ENCODE assay signal across 8 cellular contexts in the genomic region with DNA sequence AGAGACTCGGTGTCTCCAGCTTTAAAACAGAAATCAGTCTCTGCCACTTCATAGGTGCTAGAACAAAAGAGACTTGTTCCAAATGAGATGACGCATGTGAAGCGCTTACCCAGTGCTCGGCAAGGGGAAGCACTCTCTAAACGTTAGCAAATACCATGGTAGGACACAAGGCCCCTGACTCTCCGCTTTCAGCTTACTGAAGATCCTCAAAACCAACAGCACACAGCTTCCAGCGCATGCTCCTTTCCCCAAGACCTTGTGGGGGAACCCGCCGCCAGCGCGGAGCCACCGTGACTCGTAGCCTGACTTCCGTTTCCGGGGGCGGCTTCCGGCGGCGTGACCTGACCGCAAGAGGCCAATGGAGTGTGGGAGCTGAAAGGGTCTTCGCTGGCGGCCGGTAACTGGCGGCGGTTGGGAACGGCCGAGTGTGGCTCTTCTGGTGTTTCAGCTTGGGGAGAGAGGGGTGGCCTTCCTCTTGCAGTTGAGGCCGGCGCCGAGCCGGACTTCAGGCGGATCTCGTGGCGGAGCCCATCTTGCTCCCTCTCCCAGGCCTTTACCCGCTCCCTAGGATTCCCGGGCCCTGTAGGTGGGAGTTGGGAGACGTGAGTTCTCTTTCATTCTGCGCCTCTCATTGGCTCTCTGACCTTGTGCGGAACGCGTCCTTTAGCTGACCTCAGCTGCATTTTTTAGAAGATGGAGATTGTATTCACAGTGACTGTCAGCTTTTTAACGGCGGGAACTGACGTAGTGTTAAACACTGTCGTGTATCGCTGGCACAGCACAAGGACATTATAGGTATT. TPM values are rescaled to one million over a fixed set of nuclear protein-coding genes. Genes with fewer than 3 reads are reported as not detected.
A peak's percentile ranks its signal among the peaks of the same experiment; 100 is the strongest.
DNase-seq lines count a peak whose midpoint lies in the region; ATAC-seq and TF ChIP-seq lines count a peak whose summit lies in the region.

THUMPD3 (plus strand) TSS at position 324 of the 800 bp plus-strand sequence. CDS start 2,015 bp downstream, outside the sequence.

- DNase-seq in D341Med (ENCODE audit: low spot score) (peak; percentile 86), OCI-M1 (lab: John Stamatoyannopoulos, UW) (peak; percentile 97), activated T-cell treated with anti-CD3 and anti-CD28 coated beads for 24 hours (ENCODE audit: low read depth) (peak; percentile 92), epithelial cell of prostate (ENCODE audit: low read depth, low spot score) (no peak), mucosa of descending colon (peak; percentile 93 to 95 (median 94))
- peak; percentile 90 to 92 for DNase-seq in stimulated activated CD8-positive, alpha-beta memory T cell treated with anti-CD3 and anti-CD28 coated beads, Interleukin-4, amount 100 ng/mL, for 4 hours (ENCODE audit: low read depth in 2 of 2, low spot score in 1 of 2)

- no peak for TF ChIP-seq CTCF in mucosa of descending colon (IDR thresholded peaks at IDR 0.05)

- H3K9me3 ChIP-seq in HUES6 (ENCODE audit: control insufficient read depth, insufficient read depth, low read depth, low read length) (no peaks in the 10 kb centered on the region), mucosa of descending colon (no peaks in the 10 kb centered on the region)

- intact Hi-C loops in mucosa of descending colon (cut with DNase I, micrococcal nuclease), result no loop called here

- H3K27ac ChIP-seq in HUES6 (ENCODE audit: low read depth, low read length), result peak within 1 kb of the TSS; percentile 82
- peak within 1 kb of the TSS; percentile 81 for H3K27ac ChIP-seq in epithelial cell of prostate

- peak within 1 kb of the TSS; percentile 85 for H3K9ac ChIP-seq in HUES6 (ENCODE audit: low read length)

- H3K4me3 ChIP-seq in HUES6 (ENCODE audit: low read depth, low read length) (peak within 1 kb of the TSS; percentile 80), mucosa of descending colon (peak within 1 kb of the TSS; percentile 48)

- peaks cover 29% of the 10 kb centered on the region for H3K36me3 ChIP-seq in HUES6 (ENCODE audit: control insufficient read depth, insufficient read depth, low read length)
- no peaks in the 10 kb centered on the region for H3K36me3 ChIP-seq in mucosa of descending colon (ENCODE audit: low read depth)

- H3K4me1 ChIP-seq in HUES6 (ENCODE audit: control insufficient read depth, insufficient read depth, low read length), result no peaks in the 10 kb centered on the region
- H3K4me1 ChIP-seq in mucosa of descending colon (ENCODE audit: low read depth), result peaks cover 14% of the 10 kb centered on the region

- no peaks in the 10 kb centered on the region for H3K27me3 ChIP-seq in HUES6 (ENCODE audit: control insufficient read depth, insufficient read depth, low read length)

- ATAC-seq in GM21423 (IDR thresholded peaks at IDR 0.05; ENCODE audit: unreplicated experiment), result peak; percentile 99
- ATAC-seq in mucosa of descending colon, result peak; percentile 99

RNA-seq across cellular contexts. Expression of gene THUMPD3, which starts in this region (rescaled TPM):
- 10 to 100 TPM; 30.0 to 34.0 (median 31.2) TPM for total RNA-seq in mucosa of descending colon
